ENCODE assay signal across 10 cellular contexts in genomic region chr20:41145821-41146620, GRCh38. TPM values are rescaled to one million over a fixed set of nuclear protein-coding genes. Genes with fewer than 3 reads are reported as not detected.
A peak's percentile ranks its signal among the peaks of the same experiment; 100 is the strongest.
DNase-seq lines count a peak whose midpoint lies in the region; ATAC-seq and TF ChIP-seq lines count a peak whose summit lies in the region.
"Had no signal": no experiment of that assay in that cellular context is flagged by ENCODE, and none has a peak within 500 bp of the region (broad histone marks: within the 10 kb centered on the region; RNA-seq: fewer than 3 reads in every experiment).

No MANE protein-coding gene starts in this region.

- H3K56ac ChIP-seq in mesendoderm (ENCODE audit: low read length) = no peak overlapping the region

- peaks cover 98% of the 10 kb centered on the region for H3K4me1 Mint-ChIP-seq in CD8-positive, alpha-beta T cell (ENCODE audit: low read depth)

- H3K9me3 ChIP-seq in CD8-positive, alpha-beta T cell (ENCODE audit: low read length) = no peaks in the 10 kb centered on the region
- no peaks in the 10 kb centered on the region for H3K9me3 ChIP-seq in gastroesophageal sphincter

- H3K4me3 ChIP-seq in CD8-positive, alpha-beta T cell (ENCODE audit: low read depth, low read length) = peak overlapping the region; percentile 29
- no peak overlapping the region for H3K4me3 ChIP-seq in gastroesophageal sphincter
- H3K4me3 ChIP-seq in mesendoderm (ENCODE audit: low read length) = no peak overlapping the region

- POLR2A ChIA-PET in CD8-positive, alpha-beta T cell (lab: Charles Lee) = interaction anchor here (1.1 to 14.1 kb wide), 3 partner anchors 9 to 21 kb away, joined by 3 to 317 read pairs (median 23); partner anchors contain the start of gene PLCG1

- TF ChIP-seq POLR2A in gastroesophageal sphincter (IDR thresholded peaks at IDR 0.05) = no peak

- H3K4me3 Mint-ChIP-seq in CD8-positive, alpha-beta T cell = peak overlapping the region; percentile 82

- DNase-seq in CD8-positive, alpha-beta T cell = no peak
- DNase-seq in posterior vena cava (ENCODE audit: low spot score) (peak; percentile 71), NCI-H187 treated with DMSO at 0.1 percent for 48 hours (lab: John Stamatoyannopoulos, UW) (no peak), NCI-H1105 treated with DMSO at 0.1 percent for 48 hours (lab: John Stamatoyannopoulos, UW) (no peak), mesendoderm (no peak)
- DNase-seq: DMS79 treated with DMSO at 0.1 percent for 48 hours, NCI-H1105 had no signal

- H3K27ac ChIP-seq in CD8-positive, alpha-beta T cell (ENCODE audit: low read depth, low read length) = peak overlapping the region; percentile 2
- peak overlapping the region; percentile 29; the same call in 1 of the 2 replicates for H3K27ac ChIP-seq in VCaP
- H3K27ac ChIP-seq in gastroesophageal sphincter = peak overlapping the region in 3 of 4 donors; percentile 60 to 98 (median 62)
- no peak overlapping the region for H3K27ac ChIP-seq in mesendoderm (ENCODE audit: low read depth, low read length)

- H3K36me3 ChIP-seq in CD8-positive, alpha-beta T cell (ENCODE audit: insufficient read depth, low read length) = no peaks in the 10 kb centered on the region
- H3K36me3 ChIP-seq in gastroesophageal sphincter = peaks cover 0 to 8% of the 10 kb centered on the region in 2 donors
- H3K36me3 ChIP-seq in mesendoderm (ENCODE audit: control insufficient read depth, insufficient read depth, low read length) = no peaks in the 10 kb centered on the region

- CTCF ChIA-PET in CD8-positive, alpha-beta T cell (lab: Charles Lee) = interaction anchor here (0.9 to 5.3 kb wide), 5 partner anchors 11 to 87 kb away, joined by 3 to 36 read pairs (median 8); no protein-coding TSS in a partner anchor

- H3K27me3 Mint-ChIP-seq in CD8-positive, alpha-beta T cell (ENCODE audit: low read depth) = no peaks in the 10 kb centered on the region

- peaks cover 37% of the 10 kb centered on the region for H3K36me3 Mint-ChIP-seq in CD8-positive, alpha-beta T cell

- no peak overlapping the region for H2BK5ac ChIP-seq in mesendoderm (ENCODE audit: low read length)

- no peak for ATAC-seq in CD8-positive, alpha-beta T cell
- ATAC-seq in gastroesophageal sphincter (peak; percentile 48), GM18502 (IDR thresholded peaks at IDR 0.05; ENCODE audit: poor library complexity, unreplicated experiment) (no peak)

- no peaks in the 10 kb centered on the region for H3K9me3 Mint-ChIP-seq in CD8-positive, alpha-beta T cell

- H2AK5ac ChIP-seq in mesendoderm (ENCODE audit: low read length) = no peak overlapping the region

- TF ChIP-seq CTCF in CD8-positive, alpha-beta T cell (IDR thresholded peaks at IDR 0.05) = no peak
- TF ChIP-seq CTCF in VCaP (conservative IDR thresholded peaks at IDR 0.05) (no peak), gastroesophageal sphincter (IDR thresholded peaks at IDR 0.05) (no peak)

- no peak overlapping the region for H4K5ac ChIP-seq in mesendoderm (ENCODE audit: low read length)

- no peak overlapping the region for H4K8ac ChIP-seq in mesendoderm (ENCODE audit: low read depth, low read length)

- H3K23ac ChIP-seq in mesendoderm (ENCODE audit: low read length) = no peak overlapping the region

- peak overlapping the region; percentile 91 for H3K27ac Mint-ChIP-seq in CD8-positive, alpha-beta T cell

- H2BK15ac ChIP-seq in mesendoderm (replicated peaks; ENCODE audit: low read depth) = no peak overlapping the region

- H2BK120ac ChIP-seq in mesendoderm (ENCODE audit: low read depth, low read length) = no peak overlapping the region

- H3K79me2 ChIP-seq in mesendoderm (ENCODE audit: control insufficient read depth, insufficient read depth, low read length) = peaks cover 97% of the 10 kb centered on the region

- H3K4me1 ChIP-seq in CD8-positive, alpha-beta T cell (ENCODE audit: insufficient read depth, low read length) = peaks cover 100% of the 10 kb centered on the region
- H3K4me1 ChIP-seq in gastroesophageal sphincter (peaks cover 0 to 100% (median 55%) of the 10 kb centered on the region in 3 donors), mesendoderm (ENCODE audit: control insufficient read depth, low read depth, low read length) (peaks cover under 1% of the 10 kb centered on the region)

- H3K4me2 ChIP-seq in mesendoderm (ENCODE audit: low read length) = no peak overlapping the region

- TF ChIP-seq EP300 in gastroesophageal sphincter (IDR thresholded peaks at IDR 0.05) = no peak

- no peaks in the 10 kb centered on the region for H3K27me3 ChIP-seq in CD8-positive, alpha-beta T cell (ENCODE audit: insufficient read depth, low read length)
- H3K27me3 ChIP-seq in gastroesophageal sphincter (no peaks in the 10 kb centered on the region), mesendoderm (ENCODE audit: insufficient read depth, low read length, poor library complexity) (no peaks in the 10 kb centered on the region)

- WGBS in gastroesophageal sphincter (ENCODE audit: low coverage in 1 of 2), 2 donors = 70% methylated on average over 3 of the region's 12 CpGs; no CpG with 5 or more reads in 1 of the 2 donors
- WGBS in mesendoderm (ENCODE audit: extremely low coverage, insufficient coverage, low lambda C conversion rate) = no CpG with 5 or more reads among the region's 12 CpGs

- no peak overlapping the region for H3K18ac ChIP-seq in mesendoderm (ENCODE audit: low read length)

- intact Hi-C loops in CD8-positive, alpha-beta T cell (cut with DNase I, micrococcal nuclease) = no loop called here
- intact Hi-C loops in posterior vena cava (cut with DNase I) = no loop called here

- H3K79me1 ChIP-seq in mesendoderm (ENCODE audit: low read length) = peaks cover 49% of the 10 kb centered on the region

- H3K9ac ChIP-seq in mesendoderm (ENCODE audit: low read length) = no peak overlapping the region

- no peak overlapping the region for H3K4ac ChIP-seq in mesendoderm (ENCODE audit: low read depth, low read length)

RNA-seq across cellular contexts. Expression of gene PLCG1, which starts 8.7 kb away (rescaled TPM):
- total RNA-seq in CD8-positive, alpha-beta T cell = 100 to 1,000 TPM; 335 to 366 TPM
- total RNA-seq in gastroesophageal sphincter (100 to 1,000 TPM in 2 of 4 donors, 10 to 100 TPM in 2; 42.3 to 173 (median 94.7) TPM), posterior vena cava (10 to 100 TPM; 81.0 to 83.0 TPM)
- polyA plus RNA-seq in mesendoderm (2013, experiment 1 of 2) = 62.4 TPM
- polyA plus RNA-seq in mesendoderm (2013, experiment 2 of 2) = 60.0 TPM
